In genomic region chr7:148575640-148576411, GRCh38 we compare ENCODE assay signal across 8 cellular contexts. TPM values are rescaled to one million over a fixed set of nuclear protein-coding genes. Genes with fewer than 3 reads are reported as not detected.
DNase-seq lines count a peak whose midpoint lies in the region; ATAC-seq and TF ChIP-seq lines count a peak whose summit lies in the region.

No MANE protein-coding gene starts in this region.

- CTCF ChIA-PET in AG04450 (lab: Charles Lee): interaction anchor here (0.5 to 5.4 kb wide), 31 partner anchors 9 to 502 kb away, joined by 3 to 112 read pairs (median 5); partner anchors contain the start of gene C7orf33
- CTCF ChIA-PET in activated CD4-positive, alpha-beta T cell treated with anti-CD3 and anti-CD28 coated beads for 36 hours (lab: Charles Lee): interaction anchor here (0.6 to 3.6 kb wide), 33 partner anchors 8 to 490 kb away, joined by 3 to 28 read pairs (median 5); no protein-coding TSS in a partner anchor

- no peak overlapping the region for H3K27ac Mint-ChIP-seq in activated CD4-positive, alpha-beta T cell treated with anti-CD3 and anti-CD28 coated beads for 36 hours

- H3K36me3 Mint-ChIP-seq in activated CD4-positive, alpha-beta T cell treated with anti-CD3 and anti-CD28 coated beads for 36 hours (ENCODE audit: low read depth): no peaks in the 10 kb centered on the region

- peaks cover 13% of the 10 kb centered on the region for H3K4me1 Mint-ChIP-seq in activated CD4-positive, alpha-beta T cell treated with anti-CD3 and anti-CD28 coated beads for 36 hours

- no peak overlapping the region for H3K27ac ChIP-seq in AG04450 (ENCODE audit: low read depth, low read length)
- no peak overlapping the region for H3K27ac ChIP-seq in lower lobe of right lung

- no peaks in the 10 kb centered on the region for H3K4me1 ChIP-seq in lower lobe of right lung

- no peak overlapping the region for H3K4me3 Mint-ChIP-seq in activated CD4-positive, alpha-beta T cell treated with anti-CD3 and anti-CD28 coated beads for 36 hours

- no peaks in the 10 kb centered on the region for H3K36me3 ChIP-seq in lower lobe of right lung

- no peak overlapping the region for H3K4me3 ChIP-seq in AG04450 (ENCODE audit: low read depth, low read length)
- no peak overlapping the region for H3K4me3 ChIP-seq in choroid plexus epithelial cell (ENCODE audit: low read depth, low read length)
- H3K4me3 ChIP-seq in lower lobe of right lung: no peak overlapping the region

- DNase-seq in AG04450 (ENCODE audit: low read depth, low spot score): peak; percentile 21
- DNase-seq in NCI-H2196 treated with DMSO at 0.1 percent for 48 hours (lab: John Stamatoyannopoulos, UW; ENCODE audit: unreplicated experiment): peak; percentile 23
- DNase-seq in activated CD4-positive, alpha-beta T cell treated with anti-CD3 and anti-CD28 coated beads for 36 hours: peak; percentile 82
- DNase-seq in choroid plexus epithelial cell (ENCODE audit: low read depth): peak; percentile 73
- DNase-seq in lower lobe of right lung: peak; percentile 80
- peak; percentile 58 for DNase-seq in stimulated activated CD8-positive, alpha-beta memory T cell treated with anti-CD3 and anti-CD28 coated beads, Interleukin-15, amount 100 ng/mL, for 1 hour (ENCODE audit: low read depth)

- H3K27me3 Mint-ChIP-seq in activated CD4-positive, alpha-beta T cell treated with anti-CD3 and anti-CD28 coated beads for 36 hours: peaks cover 7% of the 10 kb centered on the region

- H3K27me3 ChIP-seq in AG04450 (ENCODE audit: control insufficient read depth, insufficient read depth, low read length): no peaks in the 10 kb centered on the region
- H3K27me3 ChIP-seq in lower lobe of right lung (ENCODE audit: low read depth): no peaks in the 10 kb centered on the region

- TF ChIP-seq CTCF in AG04450 (IDR thresholded peaks at IDR 0.05; ENCODE audit: low read depth, low read length) (peak; percentile 91), choroid plexus epithelial cell (conservative IDR thresholded peaks at IDR 0.05; ENCODE audit: low read depth, low read length) (peak; percentile 96), lower lobe of right lung (IDR thresholded peaks at IDR 0.05) (peak; percentile 90)

- H3K9me3 Mint-ChIP-seq in activated CD4-positive, alpha-beta T cell treated with anti-CD3 and anti-CD28 coated beads for 36 hours (ENCODE audit: low read depth): no peaks in the 10 kb centered on the region

- intact Hi-C loops in activated CD4-positive, alpha-beta T cell treated with anti-CD3 and anti-CD28 coated beads for 36 hours (cut with DNase I, micrococcal nuclease): loop anchor here (1.0 to 5.0 kb wide), 4 partner anchors 123 to 390 kb away; partner anchors contain the start of gene CUL1 (in 1 of the 2)
- intact Hi-C loops in lower lobe of right lung (cut with DNase I): loop anchor here (10.0 kb wide), 1 partner anchor 389 kb away; no protein-coding TSS in a partner anchor

- POLR2A ChIA-PET in AG04450 (lab: Yijun Ruan, JAX): no interaction called here
- POLR2A ChIA-PET in activated CD4-positive, alpha-beta T cell treated with anti-CD3 and anti-CD28 coated beads for 36 hours (lab: Charles Lee): no interaction called here

- ATAC-seq in GM18858 (IDR thresholded peaks at IDR 0.05; ENCODE audit: unreplicated experiment): peak; percentile 78
- peak; percentile 76 for ATAC-seq in HG03103 (IDR thresholded peaks at IDR 0.05; ENCODE audit: low read depth, unreplicated experiment)
- peak; percentile 86 for ATAC-seq in activated CD4-positive, alpha-beta T cell treated with anti-CD3 and anti-CD28 coated beads for 36 hours
- peak; percentile 86 to 89 for ATAC-seq in lower lobe of right lung

- H3K9me3 ChIP-seq in AG04450 (ENCODE audit: control insufficient read depth, insufficient read depth, low read length) (no peaks in the 10 kb centered on the region), lower lobe of right lung (no peaks in the 10 kb centered on the region)

RNA-seq across cellular contexts. Expression of gene C7orf33, which starts 14.7 kb away (rescaled TPM):
- polyA plus RNA-seq in AG04450 (2011; rRNA removed): not detected in 2 replicates
- not detected in 2 replicates for polyA minus RNA-seq in AG04450 (2011; rRNA and poly(A)+ RNA removed)
- not detected for total RNA-seq in activated CD4-positive, alpha-beta T cell treated with anti-CD3 and anti-CD28 coated beads for 36 hours
- not detected for total RNA-seq in lower lobe of right lung

Comparison
In these comparisons a context has a peak if more than half of its experiments do, and no peak if none do; other contexts are left out.
1. DNase-seq: peak in every context shown above with its lines; median percentile 82 in activated CD4-positive, alpha-beta T cell treated with anti-CD3 and anti-CD28 coated beads for 36 hours; 80 in lower lobe of right lung; 73 in choroid plexus epithelial cell; 58 in stimulated activated CD8-positive, alpha-beta memory T cell treated with anti-CD3 and anti-CD28 coated beads, Interleukin-15, amount 100 ng/mL, for 1 hour; 23 in NCI-H2196 treated with DMSO at 0.1 percent for 48 hours; 21 in AG04450.